7 cellular contexts compared by ENCODE assay signal in genomic region chrX:7606253-7606652, GRCh38.
"Had no signal": no experiment of that assay in that cellular context is flagged by ENCODE, and none has a peak within 500 bp of the region (broad histone marks: within the 10 kb centered on the region; RNA-seq: fewer than 3 reads in every experiment).

No MANE protein-coding gene starts in this region.

- DNase-seq: activated CD4-positive, alpha-beta memory T cell treated with anti-CD3 and anti-CD28 coated beads, Interleukin-2, amount 10 ng/mL, durations not matched to agents 7 days and 5 days; activated naive CD4-positive, alpha-beta T cell; aorta; dorsolateral prefrontal cortex; nephron progenitor cell; stimulated activated CD4-positive, alpha-beta T cell treated with anti-CD3 and anti-CD28 coated beads, Interleukin-12 subunit alpha, Interleukin-12 subunit beta, amount 100 ng/mL, for 4 hours; stimulated activated naive CD4-positive, alpha-beta T cell treated with Interleukin-2 at 50 U/mL for 16 hours had no signal
